In genomic region chr12:82740129-82741000, GRCh38 we compare ENCODE assay signal across 16 cellular contexts. TPM values are rescaled to one million over a fixed set of nuclear protein-coding genes. Genes with fewer than 3 reads are reported as not detected.
DNase-seq lines count a peak whose midpoint lies in the region; ATAC-seq and TF ChIP-seq lines count a peak whose summit lies in the region.
"Had no signal": no experiment of that assay in that cellular context is flagged by ENCODE, and none has a peak within 500 bp of the region (broad histone marks: within the 10 kb centered on the region; RNA-seq: fewer than 3 reads in every experiment).

No MANE protein-coding gene starts in this region.

- H3K36me3 Mint-ChIP-seq in HFFc6 (ENCODE audit: low read depth) = no peaks in the 10 kb centered on the region; the same call in 1 of the 2 replicates

- peaks cover 27% of the 10 kb centered on the region for H3K9me3 Mint-ChIP-seq in HFFc6
- H3K9me3 Mint-ChIP-seq: IgD-negative memory B cell had no signal

- H3K4me1 Mint-ChIP-seq in HFFc6 (ENCODE audit: low read depth) = peaks cover 8% of the 10 kb centered on the region; the same call in 1 of the 2 replicates

- H3K4me3 ChIP-seq in AG09309 (ENCODE audit: control insufficient read depth, low read depth, low read length) = no peak overlapping the region
- H3K4me3 ChIP-seq: HAP-1, right lobe of liver had no signal

- no peak overlapping the region for H3K4me3 Mint-ChIP-seq in HFFc6
- H3K4me3 Mint-ChIP-seq: IgD-negative memory B cell, T-helper 17 cell had no signal

- no peak overlapping the region for H3K27ac Mint-ChIP-seq in HFFc6
- H3K27ac Mint-ChIP-seq: T-helper 17 cell had no signal

- H3K27me3 Mint-ChIP-seq in HFFc6 (ENCODE audit: insufficient read depth) = no peaks in the 10 kb centered on the region
- H3K27me3 Mint-ChIP-seq: IgD-negative memory B cell, T-helper 17 cell had no signal

- ATAC-seq in GM21529 (IDR thresholded peaks at IDR 0.05; ENCODE audit: unreplicated experiment) (no peak), HG03175 (IDR thresholded peaks at IDR 0.05; ENCODE audit: unreplicated experiment) (no peak)
- ATAC-seq: left lobe of liver, right lobe of liver, T-helper 17 cell had no signal

- TF ChIP-seq CTCF in AG09309 (IDR thresholded peaks at IDR 0.05; ENCODE audit: control insufficient read depth, insufficient read depth, low read depth, low read length, missing control alignments) (no peak), HFFc6 (IDR thresholded peaks at IDR 0.05) (no peak)

- DNase-seq in AG09309 (ENCODE audit: low read depth) (peak; percentile 63), HFFc6 (peak; percentile 19), amniotic epithelial cell (ENCODE audit: low read depth) (peak; percentile 68), islet precursor cell (peak; percentile 71), NCI-H187 (lab: John Stamatoyannopoulos, UW) (no peak), NCI-H2171 treated with DMSO at 0.1 percent for 48 hours (lab: John Stamatoyannopoulos, UW) (no peak)
- DNase-seq: activated T-cell treated with anti-CD3 and anti-CD28 coated beads, Interleukin-2, amount 50 U/mL, for 48 hours; NCI-H524; right lobe of liver; stimulated activated CD8-positive, alpha-beta memory T cell treated with anti-CD3 and anti-CD28 coated beads, Interleukin-4, amount 100 ng/mL, for 48 hours; T-helper 17 cell had no signal

RNA-seq across cellular contexts. Expression of gene TMTC2, which starts 53.7 kb away (rescaled TPM):
- 1 to 10 TPM in 4 of 6 experiments, under 1 TPM in 2; 0.75 to 3.2 (median 1.1) TPM for total RNA-seq in HFFc6 (2021; fragmentation: NEBNext Ultra II Directional; extraction: Animal tissue kit (Norgen Biotek cat#: 25700))

Comparison
In these comparisons a context has a peak if more than half of its experiments do, and no peak if none do; other contexts are left out.
1. DNase-seq: peak in AG09309 (single experiment), HFFc6 (single experiment), amniotic epithelial cell (single experiment) and islet precursor cell (single experiment); none in NCI-H187 (0 of 2) and NCI-H2171 treated with DMSO at 0.1 percent for 48 hours (single experiment).